In genomic region chr12:754238-754816, GRCh38 we compare ENCODE assay signal across 8 cellular contexts. TPM values are rescaled to one million over a fixed set of nuclear protein-coding genes. Genes with fewer than 3 reads are reported as not detected.
DNase-seq lines count a peak whose midpoint lies in the region; ATAC-seq, FAIRE-seq and TF ChIP-seq lines count a peak whose summit lies in the region.

No MANE protein-coding gene starts in this region.

- ATAC-seq in WTC11: no peak
- no peak for ATAC-seq in gastroesophageal sphincter
- no peak for ATAC-seq in GM18867 (IDR thresholded peaks at IDR 0.05; ENCODE audit: unreplicated experiment)
- ATAC-seq in GM19463 (IDR thresholded peaks at IDR 0.05; ENCODE audit: unreplicated experiment): no peak

- WGBS in gastroesophageal sphincter (ENCODE audit: low coverage in 1 of 2), 2 donors: 1% methylated on average over 10 of the region's 16 CpGs
- WGBS in prostate gland: under 1% methylated on average over 16 of the region's 16 CpGs

- no peak for TF ChIP-seq CTCF in WTC11 (IDR thresholded peaks at IDR 0.05)
- no peak for TF ChIP-seq CTCF in gastroesophageal sphincter (IDR thresholded peaks at IDR 0.05)
- no peak for TF ChIP-seq CTCF in prostate gland (IDR thresholded peaks at IDR 0.05)

- H3K9me3 Mint-ChIP-seq in WTC11: no peaks in the 10 kb centered on the region

- H3K36me3 Mint-ChIP-seq in WTC11: no peaks in the 10 kb centered on the region; the same call in 1 of the 2 replicates

- intact Hi-C loops in prostate gland (cut with DNase I): loop anchor here (5.0 kb wide), 2 partner anchors 58 to 112 kb away; no protein-coding TSS in a partner anchor

- FAIRE-seq in H54 (lab: Jason Lieb, UNC): peak; percentile 55

- peak overlapping the region; percentile 92 to 96 for H3K4me3 ChIP-seq in gastroesophageal sphincter
- H3K4me3 ChIP-seq in prostate gland: peak overlapping the region; percentile 92 to 96

- no peaks in the 10 kb centered on the region for H3K9me3 ChIP-seq in gastroesophageal sphincter
- H3K9me3 ChIP-seq in prostate gland: no peaks in the 10 kb centered on the region

- peaks cover 0 to 51% (median 21%) of the 10 kb centered on the region in 3 donors for H3K4me1 ChIP-seq in gastroesophageal sphincter
- peaks cover 11% of the 10 kb centered on the region for H3K4me1 ChIP-seq in prostate gland (replicated peaks)

- no peaks in the 10 kb centered on the region for H3K36me3 ChIP-seq in gastroesophageal sphincter
- no peaks in the 10 kb centered on the region for H3K36me3 ChIP-seq in prostate gland

- H3K27ac Mint-ChIP-seq in WTC11: peak overlapping the region; percentile 15; the same call in 1 of the 2 replicates

- peak overlapping the region; percentile 92 for H3K4me3 Mint-ChIP-seq in WTC11

- H3K27ac ChIP-seq in gastroesophageal sphincter (peak overlapping the region; percentile 96 to 99 (median 98)), prostate gland (peak overlapping the region; percentile 99)

- POLR2A ChIA-PET in WTC11 (lab: Charles Lee): no interaction called here

- TF ChIP-seq POLR2A in H54 (IDR thresholded peaks at IDR 0.05; ENCODE audit: low read depth, low read length): no peak
- no peak for TF ChIP-seq POLR2A in gastroesophageal sphincter (IDR thresholded peaks at IDR 0.05)
- no peak for TF ChIP-seq POLR2A in prostate gland (IDR thresholded peaks at IDR 0.05)

- H3K27me3 Mint-ChIP-seq in WTC11 (ENCODE audit: low read depth): no peaks in the 10 kb centered on the region

- DNase-seq in AG08396 (ENCODE audit: low spot score) (peak; percentile 18), H54 (ENCODE audit: insufficient read length, low spot score) (no peak), WTC11 (ENCODE audit: low spot score) (no peak), prostate gland (ENCODE audit: low spot score) (peak; percentile 47), DMS153 (lab: John Stamatoyannopoulos, UW) (no peak)

- TF ChIP-seq EP300 in gastroesophageal sphincter (IDR thresholded peaks at IDR 0.05): no peak

- H3K27me3 ChIP-seq in gastroesophageal sphincter (no peaks in the 10 kb centered on the region), prostate gland (replicated peaks; ENCODE audit: insufficient read depth) (no peaks in the 10 kb centered on the region)

- CTCF ChIA-PET in WTC11 (lab: Charles Lee): interaction anchor here (0.6 to 2.8 kb wide), 10 partner anchors 17 to 595 kb away, joined by 3 to 12 read pairs (median 3); partner anchors contain the start of gene RAD52

- peaks cover 39% of the 10 kb centered on the region for H3K4me1 Mint-ChIP-seq in WTC11

TF ChIP-seq in WTC11, 78 proteins besides CTCF, POLR2A, EP300 and RAD21:
- TF ChIP-seq PRDM15 (CRISPR knock-in tag; IDR thresholded peaks at IDR 0.05) (0 out of 2 replicates have a peak, but pooled peaks have one; percentile 8), E2F1 (CRISPR knock-in tag; IDR thresholded peaks at IDR 0.05) (no peak)

RNA-seq across cellular contexts. Expression of gene WNK1, which starts 1.9 kb away (rescaled TPM):
- total RNA-seq in WTC11 (2021) (118 to 126 TPM (median 123 TPM) in 3 replicates), gastroesophageal sphincter (100 to 1,000 TPM; 109 to 245 (median 135) TPM), prostate gland (100 to 1,000 TPM in 1 of 2 donors, 10 to 100 TPM in 1; 82.7 to 223 TPM)

Comparison
In these comparisons a context has a peak if more than half of its experiments do, and no peak if none do; other contexts are left out.
1. DNase-seq: peak in AG08396 (single experiment) and prostate gland (single experiment); none in H54 (single experiment), WTC11 (single experiment) and DMS153 (single experiment).